In the genomic region with DNA sequence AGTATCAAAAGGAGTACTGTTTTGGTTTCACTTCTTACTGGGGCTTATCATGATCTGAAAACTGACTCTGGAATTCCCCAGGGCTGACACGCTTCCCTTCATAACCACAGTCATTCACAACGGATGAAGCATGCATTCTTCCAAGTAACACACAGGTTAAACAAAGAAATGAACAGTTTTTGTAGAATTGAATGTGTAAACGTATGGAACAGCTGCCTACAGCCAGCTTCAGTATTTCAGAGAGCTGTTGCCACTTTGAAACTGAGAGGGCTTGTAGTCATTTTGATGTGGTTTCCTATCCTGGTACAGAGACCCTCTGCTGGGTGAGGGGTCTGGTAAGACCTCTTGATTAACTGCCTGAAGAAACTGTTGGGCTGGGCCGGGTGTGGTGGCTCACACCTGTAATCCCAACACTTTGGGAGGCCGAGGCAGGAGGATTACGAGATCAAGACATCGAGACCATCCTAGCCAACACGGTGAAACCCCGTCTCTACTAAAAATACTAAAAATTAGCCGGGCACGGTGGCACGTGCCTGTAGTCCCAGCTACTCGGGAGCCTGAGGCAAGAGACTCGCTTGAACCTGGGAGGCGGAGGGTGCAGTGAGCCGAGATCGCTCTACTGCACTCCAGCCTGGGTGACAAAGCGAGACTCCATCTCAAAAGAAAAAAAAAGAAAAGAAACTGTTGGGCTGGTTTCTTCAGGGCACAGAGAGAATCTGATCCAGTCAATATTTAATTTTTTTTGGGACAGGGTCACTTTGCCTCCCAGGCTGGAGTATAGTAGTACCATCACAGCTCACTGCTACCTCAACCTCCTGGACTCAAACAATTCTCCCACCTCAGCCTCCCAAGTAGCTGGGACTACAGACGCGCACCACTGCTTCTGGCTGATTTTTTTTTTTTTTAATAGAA, we compare ENCODE assay signal across 8 cellular contexts. TPM values are rescaled to one million over a fixed set of nuclear protein-coding genes. Genes with fewer than 3 reads are reported as not detected.
DNase-seq lines count a peak whose midpoint lies in the region; ATAC-seq and TF ChIP-seq lines count a peak whose summit lies in the region.

No MANE protein-coding gene starts in this region.

- no peaks in the 10 kb centered on the region for H3K27me3 Mint-ChIP-seq in T-helper 2 cell treated with Interferon-gamma antibody and Interleukin-4, amounts not matched to agents 5 μg/mL and 100 μg/mL, for 36 hours (ENCODE audit: low read depth)

- H3K4me3 Mint-ChIP-seq in T-helper 2 cell treated with Interferon-gamma antibody and Interleukin-4, amounts not matched to agents 5 μg/mL and 100 μg/mL, for 36 hours = peak overlapping the region; percentile 95

- intact Hi-C loops in psoas muscle (cut with DNase I) (no loop called here), sigmoid colon (cut with DNase I) (no loop called here), testis (cut with DNase I; ENCODE audit: low total_unique reads) (no loop called here)

- no peak for TF ChIP-seq CTCF in psoas muscle (IDR thresholded peaks at IDR 0.05)
- TF ChIP-seq CTCF in sigmoid colon (IDR thresholded peaks at IDR 0.05) = no peak
- TF ChIP-seq CTCF in BE2C (IDR thresholded peaks at IDR 0.05; ENCODE audit: low read depth, low read length) = no peak
- no peak for TF ChIP-seq CTCF in testis (IDR thresholded peaks at IDR 0.05)

- H3K27ac ChIP-seq in psoas muscle = no peak overlapping the region
- no peak overlapping the region for H3K27ac ChIP-seq in sigmoid colon
- no peak overlapping the region for H3K27ac ChIP-seq in testis

- H3K4me1 ChIP-seq in psoas muscle (no peaks in the 10 kb centered on the region), sigmoid colon (peaks cover 0 to 16% (median 12%) of the 10 kb centered on the region in 4 donors), BE2C (no peaks in the 10 kb centered on the region), testis (no peaks in the 10 kb centered on the region)

- peaks cover 26% of the 10 kb centered on the region for H3K36me3 Mint-ChIP-seq in T-helper 2 cell treated with Interferon-gamma antibody and Interleukin-4, amounts not matched to agents 5 μg/mL and 100 μg/mL, for 36 hours (ENCODE audit: low read depth)

- peak overlapping the region; percentile 91 for H3K27ac Mint-ChIP-seq in T-helper 2 cell treated with Interferon-gamma antibody and Interleukin-4, amounts not matched to agents 5 μg/mL and 100 μg/mL, for 36 hours

- no peak for TF ChIP-seq POLR2A in sigmoid colon (IDR thresholded peaks at IDR 0.05)
- TF ChIP-seq POLR2A in testis (IDR thresholded peaks at IDR 0.05) = no peak

- peaks cover 71% of the 10 kb centered on the region for H3K4me1 Mint-ChIP-seq in T-helper 2 cell treated with Interferon-gamma antibody and Interleukin-4, amounts not matched to agents 5 μg/mL and 100 μg/mL, for 36 hours (ENCODE audit: low read depth)

- DNase-seq in GM03348 (ENCODE audit: low spot score) = peak; percentile 85
- DNase-seq in T-helper 2 cell treated with Interferon-gamma antibody and Interleukin-4, amounts not matched to agents 5 μg/mL and 100 μg/mL, for 36 hours (ENCODE audit: low spot score) = peak; percentile 72
- DNase-seq in dermis blood vessel endothelial cell = peak; percentile 92
- no peak for DNase-seq in psoas muscle
- no peak for DNase-seq in sigmoid colon
- DNase-seq in BE2C = no peak
- DNase-seq in testis = no peak

- H3K9me3 ChIP-seq in psoas muscle (no peaks in the 10 kb centered on the region), sigmoid colon (no peaks in the 10 kb centered on the region), BE2C (peaks cover 2% of the 10 kb centered on the region; the same call in 1 of the 2 replicates), testis (no peaks in the 10 kb centered on the region)

- H3K9me3 Mint-ChIP-seq in T-helper 2 cell treated with Interferon-gamma antibody and Interleukin-4, amounts not matched to agents 5 μg/mL and 100 μg/mL, for 36 hours = no peaks in the 10 kb centered on the region

- H3K27me3 ChIP-seq in psoas muscle (ENCODE audit: insufficient read depth in 3 of 3, low read length in 2 of 3) (peaks cover 0 to 44% (median 13%) of the 10 kb centered on the region in 3 donors), sigmoid colon (peaks cover 18 to 35% (median 24%) of the 10 kb centered on the region in 3 donors), BE2C (peaks cover 65% of the 10 kb centered on the region), testis (no peaks in the 10 kb centered on the region)

- TF ChIP-seq EP300 in sigmoid colon (IDR thresholded peaks at IDR 0.05) = no peak

- H3K4me3 ChIP-seq in psoas muscle = peak overlapping the region; percentile 11
- no peak overlapping the region for H3K4me3 ChIP-seq in sigmoid colon
- no peak overlapping the region for H3K4me3 ChIP-seq in BE2C (ENCODE audit: low read depth, low read length)
- H3K4me3 ChIP-seq in testis = no peak overlapping the region

- 70 to 76% (median 73%) methylated on average over 20 of the region's 20 CpGs for WGBS in psoas muscle, 3 donors
- 59 to 65% methylated on average over 20 of the region's 20 CpGs for WGBS in sigmoid colon, 2 donors
- 77 to 80% methylated on average over 20 of the region's 20 CpGs for WGBS in testis, 2 donors

- ATAC-seq in HG03045 (IDR thresholded peaks at IDR 0.05; ENCODE audit: unreplicated experiment) = peak; percentile 30
- no peak for ATAC-seq in psoas muscle

- H3K36me3 ChIP-seq in psoas muscle (ENCODE audit: insufficient read depth in 1 of 2, low read depth in 1 of 2) = no peaks in the 10 kb centered on the region
- no peaks in the 10 kb centered on the region for H3K36me3 ChIP-seq in sigmoid colon
- H3K36me3 ChIP-seq in BE2C = no peaks in the 10 kb centered on the region
- H3K36me3 ChIP-seq in testis (ENCODE audit: low read depth, missing control alignments) = no peaks in the 10 kb centered on the region

RNA-seq across cellular contexts. Expression of gene NFE2L3, which starts 4.7 kb away (rescaled TPM):
- 33.4 and 38.6 TPM in 2 replicates for total RNA-seq in dermis blood vessel endothelial cell
- 1 to 10 TPM in 1 of 4 donors, under 1 TPM in 3; 0.44 to 1.1 (median 0.78) TPM for total RNA-seq in psoas muscle
- polyA plus RNA-seq in psoas muscle = 1 to 10 TPM in 1 of 3 donors, under 1 TPM in 2; 0.70 to 1.1 (median 0.72) TPM
- 1 to 10 TPM in 3 of 4 donors, under 1 TPM in 1; 0.55 to 2.1 (median 1.7) TPM for total RNA-seq in sigmoid colon
- polyA plus RNA-seq in sigmoid colon = 10 to 100 TPM in 1 of 3 donors, 1 to 10 TPM in 1, under 1 TPM in 1; 0.60 to 15.0 (median 2.3) TPM
- polyA plus RNA-seq in BE2C (2012; ENCODE audit: insufficient read depth, insufficient read length, low read depth) = 4.2 TPM
- total RNA-seq in testis = 1 to 10 TPM; 3.3 to 4.2 TPM
- polyA plus RNA-seq in testis (ENCODE audit: insufficient read depth, low read depth, low replicate concordance) = 4.2 TPM

RNA-seq across cellular contexts. Expression of gene HNRNPA2B1, which starts 43.8 kb away (rescaled TPM):
- total RNA-seq in dermis blood vessel endothelial cell (105 and 187 TPM in 2 replicates), psoas muscle (100 to 1,000 TPM; 323 to 482 (median 452) TPM), sigmoid colon (100 to 1,000 TPM; 141 to 208 (median 181) TPM), testis (100 to 1,000 TPM; 343 to 372 TPM)
- polyA plus RNA-seq in psoas muscle (100 to 1,000 TPM; 515 to 688 (median 663) TPM), sigmoid colon (100 to 1,000 TPM; 437 to 885 (median 514) TPM), testis (ENCODE audit: insufficient read depth, low read depth, low replicate concordance) (659 TPM)
- 559 TPM for polyA plus RNA-seq in BE2C (2012; ENCODE audit: insufficient read depth, insufficient read length, low read depth)

RNA-seq across cellular contexts. Expression of gene CBX3, which starts 44.8 kb away (rescaled TPM):
- 154 and 176 TPM in 2 replicates for total RNA-seq in dermis blood vessel endothelial cell
- 10 to 100 TPM; 45.3 to 84.9 (median 66.7) TPM for total RNA-seq in psoas muscle
- polyA plus RNA-seq in psoas muscle = 10 to 100 TPM; 71.6 to 97.0 (median 83.9) TPM
- total RNA-seq in sigmoid colon = 10 to 100 TPM; 58.1 to 97.1 (median 88.3) TPM
- polyA plus RNA-seq in sigmoid colon = 100 to 1,000 TPM in 1 of 3 donors, 10 to 100 TPM in 2; 93.6 to 101 (median 94.9) TPM
- 138 TPM for polyA plus RNA-seq in BE2C (2012; ENCODE audit: insufficient read depth, insufficient read length, low read depth)
- total RNA-seq in testis = 100 to 1,000 TPM in 1 of 2 donors, 10 to 100 TPM in 1; 95.7 to 116 TPM
- 137 TPM for polyA plus RNA-seq in testis (ENCODE audit: insufficient read depth, low read depth, low replicate concordance)

Comparison
In these comparisons a context has a peak if more than half of its experiments do, and no peak if none do; other contexts are left out.
1. DNase-seq: peak in GM03348 (single experiment), T-helper 2 cell treated with Interferon-gamma antibody and Interleukin-4, amounts not matched to agents 5 μg/mL and 100 μg/mL, for 36 hours (single experiment) and dermis blood vessel endothelial cell (single experiment); none in psoas muscle (0 of 2), sigmoid colon (single experiment), BE2C (single experiment) and testis (single experiment).